ENCODE assay signal across 22 cellular contexts in genomic region chr21:37505963-37506362, GRCh38.
"Had no signal": no experiment of that assay in that cellular context is flagged by ENCODE, and none has a peak within 500 bp of the region (broad histone marks: within the 10 kb centered on the region; RNA-seq: fewer than 3 reads in every experiment).

No MANE protein-coding gene starts in this region.

- H3K36me3 Mint-ChIP-seq: natural killer cell had no signal

- H3K4me1 Mint-ChIP-seq: mesothelial cell of epicardium, nephron progenitor cell had no signal

- DNase-seq: islet precursor cell; left ventricle myocardium inferior; mesendoderm; naive B cell; natural killer cell; nephron progenitor cell; ovary; posterior cingulate gyrus; retina; right cardiac atrium; stimulated activated CD4-positive, alpha-beta T cell treated with anti-CD3 and anti-CD28 coated beads, Interleukin-12 subunit alpha, Interleukin-12 subunit beta, amount 100 ng/mL, for 4 hours; stimulated activated CD4-positive, alpha-beta T cell treated with anti-CD3 and anti-CD28 coated beads, Interleukin-15, amount 100 ng/mL, for 24 hours; stimulated activated CD4-positive, alpha-beta T cell treated with anti-CD3 and anti-CD28 coated beads, Interleukin-2, amount 100 ng/mL, for 24 hours; stimulated activated CD4-positive, alpha-beta T cell treated with anti-CD3 and anti-CD28 coated beads, Interleukin-4, amount 100 ng/mL, for 1 hour; stimulated activated naive CD4-positive, alpha-beta T cell; tibial artery; uterus had no signal

- H3K27me3 Mint-ChIP-seq: naive B cell; stimulated activated naive CD8-positive, alpha-beta T cell treated with anti-CD3 and anti-CD28 coated beads, Interleukin-15, Interleukin-2, amounts not matched to agents 100 ng/mL and 50 ng/mL, for 24 hours; type B pancreatic cell had no signal

- H3K9me3 Mint-ChIP-seq: naive B cell; natural killer cell; stimulated activated naive CD8-positive, alpha-beta T cell treated with anti-CD3 and anti-CD28 coated beads, Interleukin-15, Interleukin-2, amounts not matched to agents 100 ng/mL and 50 ng/mL, for 24 hours had no signal

- H3K4me3 Mint-ChIP-seq: mesothelial cell of epicardium; naive B cell; natural killer cell; nephron progenitor cell; neural progenitor cell; stimulated activated naive CD8-positive, alpha-beta T cell treated with anti-CD3 and anti-CD28 coated beads, Interleukin-15, Interleukin-2, amounts not matched to agents 100 ng/mL and 50 ng/mL, for 24 hours; type B pancreatic cell had no signal

- H3K27ac Mint-ChIP-seq: mesothelial cell of epicardium, natural killer cell, neural progenitor cell, type B pancreatic cell had no signal

- ATAC-seq: natural killer cell, right cardiac atrium, sciatic nerve had no signal
